Comparison of ENCODE assay signal across 8 cellular contexts in the genomic region with DNA sequence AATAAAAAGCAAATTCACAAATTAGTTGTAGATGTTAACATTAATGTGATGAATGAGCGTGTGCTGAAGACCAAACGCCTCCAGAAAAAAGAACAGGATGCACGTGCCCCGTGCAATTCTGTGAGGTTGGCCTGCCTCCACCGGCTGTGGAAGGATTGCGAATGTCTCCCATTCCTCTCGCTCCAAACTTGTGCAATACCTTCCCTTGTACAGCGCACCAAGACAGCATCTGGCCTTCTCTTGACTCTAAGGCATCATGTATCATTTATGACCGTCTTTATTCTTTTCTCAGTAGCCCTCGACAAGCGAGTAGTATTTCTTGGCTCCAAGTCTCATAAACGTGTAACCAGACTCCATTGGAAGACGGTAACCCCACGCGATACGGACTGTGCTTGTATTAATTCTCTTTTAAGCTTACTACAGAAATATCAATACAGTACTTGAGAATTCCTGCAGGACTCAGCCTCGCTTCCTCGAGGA. TPM values are rescaled to one million over a fixed set of nuclear protein-coding genes. Genes with fewer than 3 reads are reported as not detected.
DNase-seq lines count a peak whose midpoint lies in the region; ATAC-seq, FAIRE-seq and TF ChIP-seq lines count a peak whose summit lies in the region.

No MANE protein-coding gene starts in this region.

- FAIRE-seq in urothelium cell line (lab: Jason Lieb, UNC) = peak; percentile 44

- intact Hi-C loops in mucosa of descending colon (cut with DNase I, micrococcal nuclease) = no loop called here

- peak overlapping the region; percentile 90 for H2AFZ ChIP-seq in ACC112 (ENCODE audit: low read length, unreplicated experiment)

- peak; percentile 51 for DNase-seq in RPMI7951 (ENCODE audit: low read depth)
- peak in 2 of 3 donors; percentile 55 to 57 for DNase-seq in mucosa of descending colon
- peak; percentile 28 for DNase-seq in urothelium cell line (ENCODE audit: low spot score)
- no peak for DNase-seq in T1000 (lab: John Stamatoyannopoulos, UW)
- no peak for DNase-seq in putamen (ENCODE audit: low spot score)

- H3K4me1 ChIP-seq in ACC112 (ENCODE audit: control insufficient read depth, insufficient read depth, low read length, unreplicated experiment) (peaks cover 19% of the 10 kb centered on the region), duodenal mucosa (ENCODE audit: control insufficient read depth in 1 of 2, insufficient read depth in 2 of 2, low read length in 2 of 2) (peaks cover 21 to 30% of the 10 kb centered on the region in 2 donors), mucosa of descending colon (ENCODE audit: low read depth) (peaks cover 23% of the 10 kb centered on the region)

- H3K9ac ChIP-seq in duodenal mucosa (ENCODE audit: low read depth in 1 of 2, low read length in 2 of 2) = peak overlapping the region; percentile 83 to 87

- H3K27me3 ChIP-seq in ACC112 (ENCODE audit: insufficient read depth, low read length) (no peaks in the 10 kb centered on the region), duodenal mucosa (ENCODE audit: control insufficient read depth in 1 of 2, insufficient read depth in 2 of 2, low read length in 2 of 2) (no peaks in the 10 kb centered on the region)

- H3K79me2 ChIP-seq in ACC112 (ENCODE audit: control insufficient read depth, insufficient read depth, low read length, unreplicated experiment) = peaks cover 8% of the 10 kb centered on the region

- H3K36me3 ChIP-seq in ACC112 (ENCODE audit: insufficient read depth, low read length) = no peaks in the 10 kb centered on the region
- H3K36me3 ChIP-seq in duodenal mucosa (ENCODE audit: control insufficient read depth in 1 of 2, insufficient read depth in 2 of 2, low read length in 2 of 2) = peaks cover 7% of the 10 kb centered on the region in 2 donors
- peaks cover 5% of the 10 kb centered on the region for H3K36me3 ChIP-seq in mucosa of descending colon (ENCODE audit: low read depth)

- H3K27ac ChIP-seq in ACC112 (ENCODE audit: low read depth, low read length) (peak overlapping the region; percentile 90), duodenal mucosa (ENCODE audit: low read depth, low read length) (peak overlapping the region; percentile 76)

- TF ChIP-seq CTCF in mucosa of descending colon (IDR thresholded peaks at IDR 0.05) = no peak

- ATAC-seq in mucosa of descending colon = peak; percentile 0

- H3K4me3 ChIP-seq in ACC112 (ENCODE audit: low read depth, low read length) (peak overlapping the region; percentile 82), GM08714 (ENCODE audit: low read length) (peak overlapping the region; percentile 49; the same call in 1 of the 2 replicates), duodenal mucosa (ENCODE audit: low read depth in 1 of 2, low read length in 2 of 2) (peak overlapping the region; percentile 79 to 88), mucosa of descending colon (no peak overlapping the region)

- H3K9me3 ChIP-seq in duodenal mucosa (ENCODE audit: control insufficient read depth in 1 of 2, low read length in 2 of 2) = no peaks in the 10 kb centered on the region
- H3K9me3 ChIP-seq in mucosa of descending colon = no peaks in the 10 kb centered on the region

RNA-seq across cellular contexts. Expression of a gene that starts 1.5 kb away (rescaled TPM):
- 4.0 and 5.5 TPM in 2 replicates for total RNA-seq in RPMI7951 (2014; rRNA removed; shearing (Covaris generic))
- total RNA-seq in mucosa of descending colon = 10 to 100 TPM; 35.8 to 71.9 (median 41.8) TPM

RNA-seq across cellular contexts. Expression of a gene that starts 14.7 kb away (rescaled TPM):
- total RNA-seq in RPMI7951 (2014; rRNA removed; shearing (Covaris generic)) = 0.10 and 0.12 TPM in 2 replicates
- total RNA-seq in mucosa of descending colon = 1 to 10 TPM; 1.6 to 3.0 (median 1.6) TPM

RNA-seq across cellular contexts. Expression of a gene that starts 47.2 kb away (rescaled TPM):
- total RNA-seq in RPMI7951 (2014; rRNA removed; shearing (Covaris generic)) = not detected in 2 replicates
- total RNA-seq in mucosa of descending colon = 1 to 10 TPM; 1.2 to 3.3 (median 1.9) TPM

RNA-seq across cellular contexts. Expression of a gene that starts 54.3 kb away (rescaled TPM):
- 19,023 and 39,221 TPM in 2 replicates for total RNA-seq in RPMI7951 (2014; rRNA removed; shearing (Covaris generic))
- total RNA-seq in mucosa of descending colon = over 10,000 TPM in 2 of 3 donors, 1,000 to 10,000 TPM in 1; 9,213 to 30,268 (median 19,463) TPM

RNA-seq across cellular contexts. Expression of a gene that starts 54.5 kb away (rescaled TPM):
- 18.1 and 32.5 TPM in 2 replicates for total RNA-seq in RPMI7951 (2014; rRNA removed; shearing (Covaris generic))
- 10 to 100 TPM; 25.2 to 55.8 (median 35.8) TPM for total RNA-seq in mucosa of descending colon

Comparison
In these comparisons a context has a peak if more than half of its experiments do, and no peak if none do; other contexts are left out.
1. DNase-seq: peak in RPMI7951 (single experiment), mucosa of descending colon (2 of 3) and urothelium cell line (single experiment); none in T1000 (single experiment) and putamen (single experiment).